8 cellular contexts compared by ENCODE assay signal in genomic region chr6:11043552-11043960, GRCh38. TPM values are rescaled to one million over a fixed set of nuclear protein-coding genes. Genes with fewer than 3 reads are reported as not detected.
DNase-seq lines count a peak whose midpoint lies in the region; ATAC-seq and TF ChIP-seq lines count a peak whose summit lies in the region.

No MANE protein-coding gene starts in this region.

- no peak overlapping the region for H2BK15ac ChIP-seq in mesenchymal stem cell (ENCODE audit: low read depth, poor library complexity, severe bottlenecking)

- H3K27ac ChIP-seq in DOHH2 (ENCODE audit: low read depth, low read length) = no peak overlapping the region
- no peak overlapping the region for H3K27ac ChIP-seq in mesenchymal stem cell (ENCODE audit: low read length, poor library complexity, severe bottlenecking)

- no peaks in the 10 kb centered on the region for H3K79me2 ChIP-seq in DOHH2 (ENCODE audit: control insufficient read depth, low read length)

- no peaks in the 10 kb centered on the region for H3K9me2 ChIP-seq in DOHH2 (replicated peaks; ENCODE audit: control insufficient read depth, low read length)

- peak overlapping the region in 1 of 2 experiments; percentile 98 for H3K23ac ChIP-seq in mesenchymal stem cell (ENCODE audit: low read length in 2 of 2)

- H3K4me2 ChIP-seq in DOHH2 (ENCODE audit: low read length) (peak overlapping the region; percentile 83), mesenchymal stem cell (ENCODE audit: low read length, poor library complexity, severe bottlenecking) (peak overlapping the region; percentile 100)

- H3K14ac ChIP-seq in mesenchymal stem cell (ENCODE audit: low read length in 2 of 2) = peak overlapping the region in 1 of 2 experiments; percentile 48

- no peak overlapping the region for H2BK120ac ChIP-seq in mesenchymal stem cell (ENCODE audit: low read depth, low read length)

- peak overlapping the region; percentile 75 for H4K8ac ChIP-seq in mesenchymal stem cell (ENCODE audit: low read length)

- H3K27me3 ChIP-seq in DOHH2 (ENCODE audit: control insufficient read depth, low read length) = peaks cover 64% of the 10 kb centered on the region
- H3K27me3 ChIP-seq in mesenchymal stem cell (ENCODE audit: control insufficient read depth in 1 of 2, insufficient read depth in 1 of 2, low read length in 2 of 2) = peaks cover 0 to 34% of the 10 kb centered on the region in 2 experiments

- peak overlapping the region in 1 of 2 experiments; percentile 77 for H2BK12ac ChIP-seq in mesenchymal stem cell (ENCODE audit: low read length in 2 of 2)

- H4K20me1 ChIP-seq in DOHH2 (ENCODE audit: control insufficient read depth, insufficient read depth, low read depth, low read length) = no peaks in the 10 kb centered on the region

- H3F3A ChIP-seq in DOHH2 (ENCODE audit: control insufficient read depth, insufficient read depth) = peaks cover 5% of the 10 kb centered on the region; the same call in 1 of the 2 replicates

- no peak overlapping the region for H2BK5ac ChIP-seq in mesenchymal stem cell (ENCODE audit: low read depth, low read length, poor library complexity, severe bottlenecking)

- DNase-seq in cardiac fibroblast (ENCODE audit: low read depth in 2 of 2) (no peak), mesenchymal stem cell (no peak), SIG-M5 (lab: John Stamatoyannopoulos, UW) (no peak), COLO829 (ENCODE audit: low spot score) (no peak)

- H3K9ac ChIP-seq in mesenchymal stem cell (ENCODE audit: low read length) = no peak overlapping the region

- no peaks in the 10 kb centered on the region for H3K79me1 ChIP-seq in mesenchymal stem cell (replicated peaks; ENCODE audit: low read length, poor library complexity, severe bottlenecking)

- H3K18ac ChIP-seq in mesenchymal stem cell (ENCODE audit: low read depth in 1 of 2, low read length in 2 of 2) = peak overlapping the region; percentile 92 to 95

- H3K36me3 ChIP-seq in DOHH2 (ENCODE audit: control insufficient read depth, low read length) = no peaks in the 10 kb centered on the region
- no peaks in the 10 kb centered on the region for H3K36me3 ChIP-seq in mesenchymal stem cell (ENCODE audit: control insufficient read depth in 1 of 2, insufficient read depth in 2 of 2, low read depth in 1 of 2, low read length in 2 of 2)

- no peaks in the 10 kb centered on the region for H3K9me3 ChIP-seq in DOHH2 (ENCODE audit: control insufficient read depth, insufficient read depth, low read length)
- no peaks in the 10 kb centered on the region for H3K9me3 ChIP-seq in mesenchymal stem cell (ENCODE audit: control insufficient read depth, low read length)

- peak; percentile 24 for ATAC-seq in HG02981 (IDR thresholded peaks at IDR 0.05; ENCODE audit: unreplicated experiment)
- ATAC-seq in GM19395 (IDR thresholded peaks at IDR 0.05; ENCODE audit: unreplicated experiment) = no peak
- no peak for ATAC-seq in GM18867 (IDR thresholded peaks at IDR 0.05; ENCODE audit: unreplicated experiment)

- no peak for TF ChIP-seq CTCF in DOHH2 (IDR thresholded peaks at IDR 0.05; ENCODE audit: low read depth, low read length, poor library complexity, severe bottlenecking)
- TF ChIP-seq CTCF in cardiac fibroblast (IDR thresholded peaks at IDR 0.05; ENCODE audit: low read depth, low read length) = no peak

- H2AK5ac ChIP-seq in mesenchymal stem cell (ENCODE audit: low read length, severe bottlenecking) = no peak overlapping the region

- WGBS in mesenchymal stem cell = 2% methylated on average over 21 of the region's 42 CpGs

- peak overlapping the region; percentile 30 for H4K91ac ChIP-seq in mesenchymal stem cell (ENCODE audit: low read length)

- H3K4me1 ChIP-seq in DOHH2 (ENCODE audit: control insufficient read depth, low read length) = peaks cover 13% of the 10 kb centered on the region
- H3K4me1 ChIP-seq in mesenchymal stem cell (ENCODE audit: control insufficient read depth, insufficient read depth, low read depth, low read length) = peaks cover 11% of the 10 kb centered on the region

- H3K4ac ChIP-seq in mesenchymal stem cell (ENCODE audit: low read depth in 1 of 2, low read length in 2 of 2) = peak overlapping the region in 1 of 2 experiments; percentile 50

- H2AFZ ChIP-seq in mesenchymal stem cell (ENCODE audit: low read depth, low read length) = peak overlapping the region; percentile 89

- H3K4me3 ChIP-seq in DOHH2 (ENCODE audit: low read length) = peak overlapping the region; percentile 65
- H3K4me3 ChIP-seq in cardiac fibroblast (replicated peaks in 1 of 2; ENCODE audit: low read depth in 2 of 2, low read length in 2 of 2) = peak overlapping the region; percentile 45 to 53
- H3K4me3 ChIP-seq in mesenchymal stem cell (ENCODE audit: insufficient read depth in 1 of 2, low read depth in 1 of 2, low read length in 2 of 2) = peak overlapping the region; percentile 70 to 77

RNA-seq across cellular contexts. Expression of gene ELOVL2, which starts 0.5 kb away (rescaled TPM):
- polyA plus RNA-seq in mesenchymal stem cell (2013, experiment 1 of 2) = 11.7 TPM
- 12.0 TPM for polyA plus RNA-seq in mesenchymal stem cell (2013, experiment 2 of 2)

RNA-seq across cellular contexts. Expression of gene SMIM13, which starts 50.1 kb away (rescaled TPM):
- 12.3 TPM for polyA plus RNA-seq in mesenchymal stem cell (2013, experiment 1 of 2)
- 13.6 TPM for polyA plus RNA-seq in mesenchymal stem cell (2013, experiment 2 of 2)
